In the genomic region with DNA sequence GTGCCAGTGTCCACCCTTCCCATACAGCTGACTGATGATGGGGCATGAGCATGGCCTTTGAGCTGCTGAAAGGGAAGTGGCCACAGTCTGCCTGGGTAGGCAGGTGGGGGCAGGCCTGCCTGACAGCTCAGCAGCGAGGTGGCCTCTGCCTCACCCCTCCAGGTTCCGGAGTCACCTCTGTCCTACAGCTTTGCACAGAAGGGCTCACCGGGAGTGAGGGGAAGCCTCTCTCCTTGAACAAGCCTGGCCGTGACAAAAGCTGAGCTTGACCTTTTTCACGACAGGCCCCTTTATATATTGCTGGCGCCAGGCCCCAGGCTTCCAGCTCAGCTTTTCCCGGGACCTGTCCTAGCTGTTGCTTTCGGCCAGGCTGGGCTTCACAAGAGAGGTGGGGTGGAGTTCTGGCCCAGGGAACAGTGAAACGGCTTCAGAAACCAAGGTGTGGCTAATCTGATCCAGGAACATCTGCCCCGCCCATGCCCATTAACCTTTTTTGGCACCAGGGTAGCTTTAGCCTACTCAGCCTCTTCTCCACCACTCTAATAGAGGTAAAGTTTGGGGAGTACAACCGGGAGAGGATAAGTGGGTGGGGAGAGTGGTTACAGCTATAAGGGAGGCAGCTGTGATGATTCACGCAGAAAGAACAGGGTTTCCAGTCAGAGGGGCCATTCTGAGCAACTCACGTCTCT, we compare ENCODE assay signal across 1 cellular context.
A peak's percentile ranks its signal among the peaks of the same experiment; 100 is the strongest.
TF ChIP-seq lines count a peak whose summit lies in the region.

No MANE protein-coding gene starts in this region.

TF ChIP-seq in K562, 482 proteins besides CTCF, POLR2A, EP300 and RAD21 (continued from another document and continues in another):
- TF ChIP-seq, protein P1, sequence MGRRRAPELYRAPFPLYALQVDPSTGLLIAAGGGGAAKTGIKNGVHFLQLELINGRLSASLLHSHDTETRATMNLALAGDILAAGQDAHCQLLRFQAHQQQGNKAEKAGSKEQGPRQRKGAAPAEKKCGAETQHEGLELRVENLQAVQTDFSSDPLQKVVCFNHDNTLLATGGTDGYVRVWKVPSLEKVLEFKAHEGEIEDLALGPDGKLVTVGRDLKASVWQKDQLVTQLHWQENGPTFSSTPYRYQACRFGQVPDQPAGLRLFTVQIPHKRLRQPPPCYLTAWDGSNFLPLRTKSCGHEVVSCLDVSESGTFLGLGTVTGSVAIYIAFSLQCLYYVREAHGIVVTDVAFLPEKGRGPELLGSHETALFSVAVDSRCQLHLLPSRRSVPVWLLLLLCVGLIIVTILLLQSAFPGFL (CRISPR knock-in tag; IDR thresholded peaks at IDR 0.05) = 0 out of 2 replicates have a peak, but pooled peaks have one; percentile 78
- TF ChIP-seq RBM14 (IDR thresholded peaks at IDR 0.05; ENCODE audit: borderline replicate concordance, insufficient read depth, low read depth, low read length) = no peak
- TF ChIP-seq MAFG (tag; conservative IDR thresholded peaks at IDR 0.05) = no peak
- TF ChIP-seq POLR3G (IDR thresholded peaks at IDR 0.05; ENCODE audit: extremely low read depth, insufficient read length, insufficient replicate concordance) = no peak
- no peak for TF ChIP-seq RNF2 (IDR thresholded peaks at IDR 0.05)
- TF ChIP-seq ZNF217 (CRISPR knock-in tag; IDR thresholded peaks at IDR 0.05) = no peak
- TF ChIP-seq, protein P2, sequence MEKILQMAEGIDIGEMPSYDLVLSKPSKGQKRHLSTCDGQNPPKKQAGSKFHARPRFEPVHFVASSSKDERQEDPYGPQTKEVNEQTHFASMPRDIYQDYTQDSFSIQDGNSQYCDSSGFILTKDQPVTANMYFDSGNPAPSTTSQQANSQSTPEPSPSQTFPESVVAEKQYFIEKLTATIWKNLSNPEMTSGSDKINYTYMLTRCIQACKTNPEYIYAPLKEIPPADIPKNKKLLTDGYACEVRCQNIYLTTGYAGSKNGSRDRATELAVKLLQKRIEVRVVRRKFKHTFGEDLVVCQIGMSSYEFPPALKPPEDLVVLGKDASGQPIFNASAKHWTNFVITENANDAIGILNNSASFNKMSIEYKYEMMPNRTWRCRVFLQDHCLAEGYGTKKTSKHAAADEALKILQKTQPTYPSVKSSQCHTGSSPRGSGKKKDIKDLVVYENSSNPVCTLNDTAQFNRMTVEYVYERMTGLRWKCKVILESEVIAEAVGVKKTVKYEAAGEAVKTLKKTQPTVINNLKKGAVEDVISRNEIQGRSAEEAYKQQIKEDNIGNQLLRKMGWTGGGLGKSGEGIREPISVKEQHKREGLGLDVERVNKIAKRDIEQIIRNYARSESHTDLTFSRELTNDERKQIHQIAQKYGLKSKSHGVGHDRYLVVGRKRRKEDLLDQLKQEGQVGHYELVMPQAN (IDR thresholded peaks at IDR 0.05; ENCODE audit: borderline replicate concordance) = no peak
- TF ChIP-seq BRD9 (IDR thresholded peaks at IDR 0.05; ENCODE audit: low read depth, partially characterized antibody) = no peak
- no peak for TF ChIP-seq RBM17 (IDR thresholded peaks at IDR 0.05; ENCODE audit: borderline replicate concordance, low read depth, low read length)
- TF ChIP-seq, protein P3, sequence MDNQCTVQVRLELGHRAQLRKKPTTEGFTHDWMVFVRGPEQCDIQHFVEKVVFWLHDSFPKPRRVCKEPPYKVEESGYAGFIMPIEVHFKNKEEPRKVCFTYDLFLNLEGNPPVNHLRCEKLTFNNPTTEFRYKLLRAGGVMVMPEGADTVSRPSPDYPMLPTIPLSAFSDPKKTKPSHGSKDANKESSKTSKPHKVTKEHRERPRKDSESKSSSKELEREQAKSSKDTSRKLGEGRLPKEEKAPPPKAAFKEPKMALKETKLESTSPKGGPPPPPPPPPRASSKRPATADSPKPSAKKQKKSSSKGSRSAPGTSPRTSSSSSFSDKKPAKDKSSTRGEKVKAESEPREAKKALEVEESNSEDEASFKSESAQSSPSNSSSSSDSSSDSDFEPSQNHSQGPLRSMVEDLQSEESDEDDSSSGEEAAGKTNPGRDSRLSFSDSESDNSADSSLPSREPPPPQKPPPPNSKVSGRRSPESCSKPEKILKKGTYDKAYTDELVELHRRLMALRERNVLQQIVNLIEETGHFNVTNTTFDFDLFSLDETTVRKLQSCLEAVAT (IDR thresholded peaks at IDR 0.05) = no peak
- TF ChIP-seq, protein P4, sequence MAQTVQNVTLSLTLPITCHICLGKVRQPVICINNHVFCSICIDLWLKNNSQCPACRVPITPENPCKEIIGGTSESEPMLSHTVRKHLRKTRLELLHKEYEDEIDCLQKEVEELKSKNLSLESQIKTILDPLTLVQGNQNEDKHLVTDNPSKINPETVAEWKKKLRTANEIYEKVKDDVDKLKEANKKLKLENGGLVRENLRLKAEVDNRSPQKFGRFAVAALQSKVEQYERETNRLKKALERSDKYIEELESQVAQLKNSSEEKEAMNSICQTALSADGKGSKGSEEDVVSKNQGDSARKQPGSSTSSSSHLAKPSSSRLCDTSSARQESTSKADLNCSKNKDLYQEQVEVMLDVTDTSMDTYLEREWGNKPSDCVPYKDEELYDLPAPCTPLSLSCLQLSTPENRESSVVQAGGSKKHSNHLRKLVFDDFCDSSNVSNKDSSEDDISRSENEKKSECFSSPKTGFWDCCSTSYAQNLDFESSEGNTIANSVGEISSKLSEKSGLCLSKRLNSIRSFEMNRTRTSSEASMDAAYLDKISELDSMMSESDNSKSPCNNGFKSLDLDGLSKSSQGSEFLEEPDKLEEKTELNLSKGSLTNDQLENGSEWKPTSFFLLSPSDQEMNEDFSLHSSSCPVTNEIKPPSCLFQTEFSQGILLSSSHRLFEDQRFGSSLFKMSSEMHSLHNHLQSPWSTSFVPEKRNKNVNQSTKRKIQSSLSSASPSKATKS (CRISPR knock-in tag; IDR thresholded peaks at IDR 0.05) = no peak
- no peak for TF ChIP-seq SRSF1 (IDR thresholded peaks at IDR 0.05; ENCODE audit: low read depth, low read length)
- TF ChIP-seq U2AF2 (optimal IDR thresholded peaks at IDR 0.05; ENCODE audit: low read depth, low read length) = no peak
- TF ChIP-seq FOXK1 (CRISPR knock-in tag; IDR thresholded peaks at IDR 0.05; ENCODE audit: borderline replicate concordance) = no peak
- TF ChIP-seq BACH1 (tag; IDR thresholded peaks at IDR 0.05) = no peak
- TF ChIP-seq, protein P5, sequence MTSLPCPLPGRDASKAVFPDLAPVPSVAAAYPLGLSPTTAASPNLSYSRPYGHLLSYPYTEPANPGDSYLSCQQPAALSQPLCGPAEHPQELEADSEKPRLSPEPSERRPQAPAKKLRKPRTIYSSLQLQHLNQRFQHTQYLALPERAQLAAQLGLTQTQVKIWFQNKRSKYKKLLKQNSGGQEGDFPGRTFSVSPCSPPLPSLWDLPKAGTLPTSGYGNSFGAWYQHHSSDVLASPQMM (CRISPR knock-in tag; IDR thresholded peaks at IDR 0.05) = no peak
- TF ChIP-seq EGR1 (conservative IDR thresholded peaks at IDR 0.05) = peak; percentile 61
- TF ChIP-seq PPARD (CRISPR knock-in tag; IDR thresholded peaks at IDR 0.05) = no peak
- no peak for TF ChIP-seq NCOR1 (IDR thresholded peaks at IDR 0.05)
- TF ChIP-seq PRPF4 (IDR thresholded peaks at IDR 0.05; ENCODE audit: insufficient read depth, low read depth, low read length, poor library complexity, severe bottlenecking) = no peak
- no peak; the same call in 1 of the 2 replicates for TF ChIP-seq TEAD4 (IDR thresholded peaks at IDR 0.05; ENCODE audit: low read length)
- TF ChIP-seq TEAD4 (CRISPR knock-in tag; IDR thresholded peaks at IDR 0.05; ENCODE audit: borderline replicate concordance) = no peak
- TF ChIP-seq RBM22 (IDR thresholded peaks at IDR 0.05; ENCODE audit: low read depth, low read length, poor library complexity, severe bottlenecking) = no peak
- TF ChIP-seq ZNF551 (CRISPR knock-in tag; IDR thresholded peaks at IDR 0.05) = no peak
- no peak for TF ChIP-seq ZNF197 (CRISPR knock-in tag; IDR thresholded peaks at IDR 0.05; ENCODE audit: low read depth)
- TF ChIP-seq HDAC1 (IDR thresholded peaks at IDR 0.05) = peak in 1 of 2 experiments; percentile 20; a peak in 1 of 4 replicates
- TF ChIP-seq ZNF695 (CRISPR knock-in tag; IDR thresholded peaks at IDR 0.05) = no peak
- TF ChIP-seq ZNF766 (CRISPR knock-in tag; conservative IDR thresholded peaks at IDR 0.05) = no peak
- no peak for TF ChIP-seq TCF7L2 (IDR thresholded peaks at IDR 0.05; ENCODE audit: low read depth, low read length)
- no peak for TF ChIP-seq SREBF1 (IDR thresholded peaks at IDR 0.05; ENCODE audit: borderline replicate concordance, low read depth, low read length)
- TF ChIP-seq, protein P6, sequence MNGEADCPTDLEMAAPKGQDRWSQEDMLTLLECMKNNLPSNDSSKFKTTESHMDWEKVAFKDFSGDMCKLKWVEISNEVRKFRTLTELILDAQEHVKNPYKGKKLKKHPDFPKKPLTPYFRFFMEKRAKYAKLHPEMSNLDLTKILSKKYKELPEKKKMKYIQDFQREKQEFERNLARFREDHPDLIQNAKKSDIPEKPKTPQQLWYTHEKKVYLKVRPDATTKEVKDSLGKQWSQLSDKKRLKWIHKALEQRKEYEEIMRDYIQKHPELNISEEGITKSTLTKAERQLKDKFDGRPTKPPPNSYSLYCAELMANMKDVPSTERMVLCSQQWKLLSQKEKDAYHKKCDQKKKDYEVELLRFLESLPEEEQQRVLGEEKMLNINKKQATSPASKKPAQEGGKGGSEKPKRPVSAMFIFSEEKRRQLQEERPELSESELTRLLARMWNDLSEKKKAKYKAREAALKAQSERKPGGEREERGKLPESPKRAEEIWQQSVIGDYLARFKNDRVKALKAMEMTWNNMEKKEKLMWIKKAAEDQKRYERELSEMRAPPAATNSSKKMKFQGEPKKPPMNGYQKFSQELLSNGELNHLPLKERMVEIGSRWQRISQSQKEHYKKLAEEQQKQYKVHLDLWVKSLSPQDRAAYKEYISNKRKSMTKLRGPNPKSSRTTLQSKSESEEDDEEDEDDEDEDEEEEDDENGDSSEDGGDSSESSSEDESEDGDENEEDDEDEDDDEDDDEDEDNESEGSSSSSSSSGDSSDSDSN (IDR thresholded peaks at IDR 0.05; ENCODE audit: borderline replicate concordance in 1 of 2, low read depth in 2 of 2, low read length in 2 of 2) = 0 out of 4 replicates have a peak, but pooled peaks of 1 of the 2 experiments have one; percentile 33
- TF ChIP-seq, protein P7, sequence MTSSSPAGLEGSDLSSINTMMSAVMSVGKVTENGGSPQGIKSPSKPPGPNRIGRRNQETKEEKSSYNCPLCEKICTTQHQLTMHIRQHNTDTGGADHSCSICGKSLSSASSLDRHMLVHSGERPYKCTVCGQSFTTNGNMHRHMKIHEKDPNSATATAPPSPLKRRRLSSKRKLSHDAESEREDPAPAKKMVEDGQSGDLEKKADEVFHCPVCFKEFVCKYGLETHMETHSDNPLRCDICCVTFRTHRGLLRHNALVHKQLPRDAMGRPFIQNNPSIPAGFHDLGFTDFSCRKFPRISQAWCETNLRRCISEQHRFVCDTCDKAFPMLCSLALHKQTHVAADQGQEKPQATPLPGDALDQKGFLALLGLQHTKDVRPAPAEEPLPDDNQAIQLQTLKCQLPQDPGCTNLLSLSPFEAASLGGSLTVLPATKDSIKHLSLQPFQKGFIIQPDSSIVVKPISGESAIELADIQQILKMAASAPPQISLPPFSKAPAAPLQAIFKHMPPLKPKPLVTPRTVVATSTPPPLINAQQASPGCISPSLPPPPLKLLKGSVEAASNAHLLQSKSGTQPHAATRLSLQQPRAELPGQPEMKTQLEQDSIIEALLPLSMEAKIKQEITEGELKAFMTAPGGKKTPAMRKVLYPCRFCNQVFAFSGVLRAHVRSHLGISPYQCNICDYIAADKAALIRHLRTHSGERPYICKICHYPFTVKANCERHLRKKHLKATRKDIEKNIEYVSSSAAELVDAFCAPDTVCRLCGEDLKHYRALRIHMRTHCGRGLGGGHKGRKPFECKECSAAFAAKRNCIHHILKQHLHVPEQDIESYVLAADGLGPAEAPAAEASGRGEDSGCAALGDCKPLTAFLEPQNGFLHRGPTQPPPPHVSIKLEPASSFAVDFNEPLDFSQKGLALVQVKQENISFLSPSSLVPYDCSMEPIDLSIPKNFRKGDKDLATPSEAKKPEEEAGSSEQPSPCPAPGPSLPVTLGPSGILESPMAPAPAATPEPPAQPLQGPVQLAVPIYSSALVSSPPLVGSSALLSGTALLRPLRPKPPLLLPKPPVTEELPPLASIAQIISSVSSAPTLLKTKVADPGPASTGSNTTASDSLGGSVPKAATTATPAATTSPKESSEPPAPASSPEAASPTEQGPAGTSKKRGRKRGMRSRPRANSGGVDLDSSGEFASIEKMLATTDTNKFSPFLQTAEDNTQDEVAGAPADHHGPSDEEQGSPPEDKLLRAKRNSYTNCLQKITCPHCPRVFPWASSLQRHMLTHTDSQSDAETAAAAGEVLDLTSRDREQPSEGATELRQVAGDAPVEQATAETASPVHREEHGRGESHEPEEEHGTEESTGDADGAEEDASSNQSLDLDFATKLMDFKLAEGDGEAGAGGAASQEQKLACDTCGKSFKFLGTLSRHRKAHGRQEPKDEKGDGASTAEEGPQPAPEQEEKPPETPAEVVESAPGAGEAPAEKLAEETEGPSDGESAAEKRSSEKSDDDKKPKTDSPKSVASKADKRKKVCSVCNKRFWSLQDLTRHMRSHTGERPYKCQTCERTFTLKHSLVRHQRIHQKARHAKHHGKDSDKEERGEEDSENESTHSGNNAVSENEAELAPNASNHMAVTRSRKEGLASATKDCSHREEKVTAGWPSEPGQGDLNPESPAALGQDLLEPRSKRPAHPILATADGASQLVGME (CRISPR knock-in tag; IDR thresholded peaks at IDR 0.05) = no peak
- no peak for TF ChIP-seq ZNF699 (CRISPR knock-in tag; IDR thresholded peaks at IDR 0.05; ENCODE audit: insufficient replicate concordance)
- TF ChIP-seq SIX5 (IDR thresholded peaks at IDR 0.05; ENCODE audit: borderline replicate concordance in 1 of 2, insufficient read depth in 1 of 2, low read depth in 1 of 2, low read length in 2 of 2) = no peak
- TF ChIP-seq SIN3B (IDR thresholded peaks at IDR 0.05; ENCODE audit: low read depth) = no peak
- no peak for TF ChIP-seq MCM7 (IDR thresholded peaks at IDR 0.05)
- TF ChIP-seq LEF1 (IDR thresholded peaks at IDR 0.05) = no peak
- 0 out of 2 replicates have a peak, but pooled peaks have one; percentile 19 for TF ChIP-seq RBFOX2 (IDR thresholded peaks at IDR 0.05; ENCODE audit: low read depth, low read length)
- no peak for TF ChIP-seq ARID1B (IDR thresholded peaks at IDR 0.05)
- no peak for TF ChIP-seq ZNF239 (CRISPR knock-in tag; IDR thresholded peaks at IDR 0.05)
- no peak for TF ChIP-seq SNIP1 (IDR thresholded peaks at IDR 0.05; ENCODE audit: low read depth)
- TF ChIP-seq, protein P8, sequence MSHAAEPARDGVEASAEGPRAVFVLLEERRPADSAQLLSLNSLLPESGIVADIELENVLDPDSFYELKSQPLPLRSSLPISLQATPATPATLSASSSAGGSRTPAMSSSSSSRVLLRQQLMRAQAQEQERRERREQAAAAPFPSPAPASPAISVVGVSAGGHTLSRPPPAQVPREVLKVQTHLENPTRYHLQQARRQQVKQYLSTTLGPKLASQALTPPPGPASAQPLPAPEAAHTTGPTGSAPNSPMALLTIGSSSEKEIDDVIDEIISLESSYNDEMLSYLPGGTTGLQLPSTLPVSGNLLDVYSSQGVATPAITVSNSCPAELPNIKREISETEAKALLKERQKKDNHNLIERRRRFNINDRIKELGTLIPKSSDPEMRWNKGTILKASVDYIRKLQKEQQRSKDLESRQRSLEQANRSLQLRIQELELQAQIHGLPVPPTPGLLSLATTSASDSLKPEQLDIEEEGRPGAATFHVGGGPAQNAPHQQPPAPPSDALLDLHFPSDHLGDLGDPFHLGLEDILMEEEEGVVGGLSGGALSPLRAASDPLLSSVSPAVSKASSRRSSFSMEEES (CRISPR knock-in tag; IDR thresholded peaks at IDR 0.05) = no peak
